Comparison of ENCODE assay signal across 28 cellular contexts in genomic region chr13:26042781-26043180, GRCh38. TPM values are rescaled to one million over a fixed set of nuclear protein-coding genes. Genes with fewer than 3 reads are reported as not detected.
"Had no signal": no experiment of that assay in that cellular context is flagged by ENCODE, and none has a peak within 500 bp of the region (broad histone marks: within the 10 kb centered on the region; RNA-seq: fewer than 3 reads in every experiment).

No MANE protein-coding gene starts in this region.

- H3K27ac ChIP-seq: heart left ventricle, left ventricle myocardium inferior, pancreas, prostate gland, sigmoid colon, spleen, stomach, testis, tibial artery, upper lobe of right lung had no signal

- H3K4me3 Mint-ChIP-seq: immature natural killer cell; naive thymus-derived CD4-positive, alpha-beta T cell; natural killer cell treated with Interleukin-12 subunit alpha and Interleukin-12 subunit beta and Interleukin-15 and Interleukin-18, amount 100 ng/mL, for 72 hours; stimulated activated naive B cell treated with anti-CD40 and anti-IgM and Interleukin-4, amounts not matched to agents 10 μg/mL and 1 μg/mL and 100 μg/mL, for 72 hours had no signal

- H3K9me3 Mint-ChIP-seq: immature natural killer cell; natural killer cell treated with Interleukin-12 subunit alpha and Interleukin-12 subunit beta and Interleukin-15 and Interleukin-18, amount 100 ng/mL, for 72 hours; stimulated activated naive B cell treated with anti-CD40 and anti-IgM and Interleukin-4, amounts not matched to agents 10 μg/mL and 1 μg/mL and 100 μg/mL, for 72 hours had no signal

- H3K36me3 Mint-ChIP-seq: immature natural killer cell; natural killer cell treated with Interleukin-12 subunit alpha and Interleukin-12 subunit beta and Interleukin-15 and Interleukin-18, amount 100 ng/mL, for 72 hours; stimulated activated naive B cell treated with anti-CD40 and anti-IgM and Interleukin-4, amounts not matched to agents 10 μg/mL and 1 μg/mL and 100 μg/mL, for 72 hours had no signal

- DNase-seq: heart left ventricle; hypothalamus; immature natural killer cell; kidney; left ventricle myocardium inferior; midbrain; mucosa of descending colon; naive thymus-derived CD4-positive, alpha-beta T cell; nucleus accumbens; pancreas; posterior cingulate gyrus; retina; right cardiac atrium; sigmoid colon; small intestine; spleen; stimulated activated naive B cell treated with anti-CD40 and anti-IgM and Interleukin-4, amounts not matched to agents 10 μg/mL and 1 μg/mL and 100 μg/mL, for 72 hours; stimulated activated naive CD8-positive, alpha-beta T cell treated with anti-CD3 and anti-CD28 coated beads, Interleukin-15, Interleukin-2, amounts not matched to agents 100 U/mL and 50 U/mL, for 24 hours; stomach; testis; tibial artery; trophoblast cell; upper lobe of right lung had no signal

- H3K27ac Mint-ChIP-seq: immature natural killer cell; naive thymus-derived CD4-positive, alpha-beta T cell; natural killer cell treated with Interleukin-12 subunit alpha and Interleukin-12 subunit beta and Interleukin-15 and Interleukin-18, amount 100 ng/mL, for 72 hours; stimulated activated naive B cell treated with anti-CD40 and anti-IgM and Interleukin-4, amounts not matched to agents 10 μg/mL and 1 μg/mL and 100 μg/mL, for 72 hours had no signal

- H3K4me3 ChIP-seq: heart left ventricle, left ventricle myocardium inferior, lung, mucosa of descending colon, pancreas, prostate gland, sigmoid colon, spleen, stomach, testis, tibial artery, upper lobe of right lung had no signal

- H3K36me3 ChIP-seq: heart left ventricle, left ventricle myocardium inferior, pancreas, prostate gland, sigmoid colon, spleen, stomach, tibial artery, upper lobe of right lung had no signal

- ATAC-seq: heart left ventricle; mucosa of descending colon; naive thymus-derived CD4-positive, alpha-beta T cell; natural killer cell treated with Interleukin-12 subunit alpha and Interleukin-12 subunit beta and Interleukin-15 and Interleukin-18, amount 100 ng/mL, for 72 hours; pancreas; right cardiac atrium; stimulated activated naive B cell treated with anti-CD40 and anti-IgM and Interleukin-4, amounts not matched to agents 10 μg/mL and 1 μg/mL and 100 μg/mL, for 72 hours; stimulated activated naive CD8-positive, alpha-beta T cell treated with anti-CD3 and anti-CD28 coated beads, Interleukin-15, Interleukin-2, amounts not matched to agents 100 U/mL and 50 U/mL, for 24 hours; upper lobe of right lung had no signal

- H3K27me3 ChIP-seq: pancreas, testis had no signal

- H3K4me1 Mint-ChIP-seq: immature natural killer cell; stimulated activated naive B cell treated with anti-CD40 and anti-IgM and Interleukin-4, amounts not matched to agents 10 μg/mL and 1 μg/mL and 100 μg/mL, for 72 hours had no signal

- FAIRE-seq: islet of Langerhans, kidney, pancreas, small intestine, urothelium cell line had no signal

- H3K9me3 ChIP-seq: heart left ventricle, left ventricle myocardium inferior, mucosa of descending colon, pancreas, prostate gland, sigmoid colon, spleen, stomach, testis, tibial artery, upper lobe of right lung had no signal

- H3K4me1 ChIP-seq: heart left ventricle, left ventricle myocardium inferior, pancreas, prostate gland, sigmoid colon, spleen, stomach, testis, tibial artery, upper lobe of right lung had no signal

RNA-seq across cellular contexts. Expression of gene SHISA2, which starts 9.0 kb away (rescaled TPM):
- polyA plus RNA-seq: immature natural killer cell had no signal
